8 cellular contexts compared by ENCODE assay signal in the genomic region with DNA sequence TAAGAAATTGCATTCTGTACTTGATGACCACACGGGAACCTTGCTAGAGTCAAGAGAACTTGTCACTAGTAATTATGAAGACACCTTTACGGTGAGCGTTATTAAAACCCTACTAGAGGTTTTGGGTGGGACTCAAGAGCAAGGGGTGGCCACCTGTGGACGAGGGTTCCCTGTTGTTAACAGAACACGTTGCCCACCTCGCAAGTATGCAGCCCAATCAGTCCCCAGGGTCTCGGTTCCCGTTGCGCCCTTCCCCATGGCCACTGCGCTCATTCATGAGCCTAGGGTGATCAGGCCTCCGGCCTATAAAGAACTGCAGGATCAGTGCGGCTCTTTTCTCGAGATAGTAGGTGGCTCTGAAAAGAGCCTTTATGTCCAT. TPM values are rescaled to one million over a fixed set of nuclear protein-coding genes. Genes with fewer than 3 reads are reported as not detected.
DNase-seq lines count a peak whose midpoint lies in the region; ATAC-seq and FAIRE-seq lines count a peak whose summit lies in the region.

No MANE protein-coding gene starts in this region.

- ATAC-seq in GM18861 (IDR thresholded peaks at IDR 0.05; ENCODE audit: unreplicated experiment) (peak; percentile 5), HG02588 (IDR thresholded peaks at IDR 0.05; ENCODE audit: unreplicated experiment) (peak; percentile 1), T-helper 17 cell (no peak), Right ventricle myocardium superior (ENCODE audit: poor library complexity) (peak; percentile 7), HG02610 (IDR thresholded peaks at IDR 0.05; ENCODE audit: unreplicated experiment) (no peak), HG03457 (IDR thresholded peaks at IDR 0.05; ENCODE audit: unreplicated experiment) (no peak)

- intact Hi-C loops in Right ventricle myocardium superior (cut with DNase I): no loop called here

- H3K27me3 Mint-ChIP-seq in T-helper 17 cell: peaks cover 5% of the 10 kb centered on the region

- H3K4me3 ChIP-seq in skeletal muscle satellite cell (ENCODE audit: low read length): peak overlapping the region; percentile 77

- H3K9me3 ChIP-seq in T-helper 17 cell (ENCODE audit: control insufficient read depth, low read length, poor library complexity, severe bottlenecking): no peaks in the 10 kb centered on the region
- no peaks in the 10 kb centered on the region for H3K9me3 ChIP-seq in skeletal muscle satellite cell (replicated peaks; ENCODE audit: low read length)

- H3K4me1 ChIP-seq in skeletal muscle satellite cell (ENCODE audit: control insufficient read depth, insufficient read depth, low read length): peaks cover 19% of the 10 kb centered on the region

- H3K36me3 Mint-ChIP-seq in T-helper 17 cell (ENCODE audit: low read depth): peaks cover 2% of the 10 kb centered on the region

- FAIRE-seq in HTR-8/SVneo (lab: Jason Lieb, UNC): no peak

- DNase-seq in T-helper 17 cell (no peak), Right ventricle myocardium superior (no peak), HTR-8/SVneo (ENCODE audit: insufficient read length, low spot score) (no peak)

- H3K27ac Mint-ChIP-seq in T-helper 17 cell: peak overlapping the region; percentile 99

- H3K9ac ChIP-seq in skeletal muscle satellite cell (ENCODE audit: low read depth, low read length): peak overlapping the region; percentile 60

- no peaks in the 10 kb centered on the region for H3K36me3 ChIP-seq in skeletal muscle satellite cell (ENCODE audit: insufficient read depth, low read length)

- H3K4me3 Mint-ChIP-seq in T-helper 17 cell: peak overlapping the region; percentile 97

- H3K27me3 ChIP-seq in skeletal muscle satellite cell (ENCODE audit: control insufficient read depth, insufficient read depth, low read length): peaks cover 10% of the 10 kb centered on the region

- peak overlapping the region; percentile 90 for H3K4me2 ChIP-seq in skeletal muscle satellite cell (ENCODE audit: low read length)

- H3K4me1 Mint-ChIP-seq in T-helper 17 cell: peaks cover 32% of the 10 kb centered on the region

RNA-seq across cellular contexts. Expression of gene RNF187, which starts 30.2 kb away (rescaled TPM):
- total RNA-seq in T-helper 17 cell: 10 to 100 TPM; 65.6 to 77.8 TPM
- total RNA-seq in Right ventricle myocardium superior: 81.7 TPM
- total RNA-seq in skeletal muscle satellite cell (2012; rRNA removed): 34.2 and 51.1 TPM in 2 replicates

RNA-seq across cellular contexts. Expression of gene TRIM17, which starts 40.3 kb away (rescaled TPM):
- total RNA-seq in T-helper 17 cell (1 to 10 TPM in 1 of 2 donors, under 1 TPM in 1; 0.47 to 2.0 TPM), Right ventricle myocardium superior (0.32 TPM)
- 0.22 TPM in 1 of 2 replicates, not detected in the other for total RNA-seq in skeletal muscle satellite cell (2012; rRNA removed)

RNA-seq across cellular contexts. Expression of gene TRIM11, which starts 50.4 kb away (rescaled TPM):
- total RNA-seq in T-helper 17 cell (10 to 100 TPM; 35.5 to 52.5 TPM), Right ventricle myocardium superior (6.2 TPM)
- total RNA-seq in skeletal muscle satellite cell (2012; rRNA removed): 21.2 and 25.1 TPM in 2 replicates

Comparison
In these comparisons a context has a peak if more than half of its experiments do, and no peak if none do; other contexts are left out.
1. ATAC-seq: peak in GM18861 (single experiment), HG02588 (single experiment) and Right ventricle myocardium superior (single experiment); none in T-helper 17 cell (single experiment), HG02610 (single experiment) and HG03457 (single experiment).